In genomic region chr17:6559753-6560215, GRCh38 we compare ENCODE assay signal across 18 cellular contexts. TPM values are rescaled to one million over a fixed set of nuclear protein-coding genes. Genes with fewer than 3 reads are reported as not detected.
DNase-seq lines count a peak whose midpoint lies in the region; ATAC-seq and TF ChIP-seq lines count a peak whose summit lies in the region.
"Had no signal": no experiment of that assay in that cellular context is flagged by ENCODE, and none has a peak within 500 bp of the region (broad histone marks: within the 10 kb centered on the region; RNA-seq: fewer than 3 reads in every experiment).

No MANE protein-coding gene starts in this region.

- no peaks in the 10 kb centered on the region for H3K36me3 ChIP-seq in testis (ENCODE audit: low read depth, missing control alignments)
- no peaks in the 10 kb centered on the region for H3K36me3 ChIP-seq in naive thymus-derived CD4-positive, alpha-beta T cell (ENCODE audit: control insufficient read depth in 2 of 3, insufficient read depth in 3 of 3, low read length in 3 of 3)
- H3K36me3 ChIP-seq: MG63 had no signal

- POLR2A ChIA-PET in naive thymus-derived CD4-positive, alpha-beta T cell (lab: Charles Lee) = no interaction called here

- no peak for TF ChIP-seq POLR2A in testis (IDR thresholded peaks at IDR 0.05)

- peaks cover 30% of the 10 kb centered on the region for H3K4me1 ChIP-seq in testis
- H3K4me1 ChIP-seq in naive thymus-derived CD4-positive, alpha-beta T cell (ENCODE audit: control insufficient read depth in 2 of 2, insufficient read depth in 2 of 2, low read length in 2 of 2) = peaks cover 0 to 7% of the 10 kb centered on the region in 2 donors
- H3K4me1 ChIP-seq: Caco-2 had no signal

- intact Hi-C loops in Calu3 (cut with micrococcal nuclease; ENCODE audit: unreplicated experiment) (loop anchor here (5.0 kb wide), 1 partner anchor 33 kb away; no protein-coding TSS in a partner anchor), testis (cut with DNase I; ENCODE audit: low total_unique reads) (no loop called here)
- intact Hi-C loops in activated T-helper 1 cell treated with anti-CD3 and anti-CD28 coated beads, Interleukin-12 subunit alpha, Interleukin-12 subunit beta, Interleukin-2, Interleukin-4 antibody, amounts not matched to agents 30 ng/mL and 10 ng/mL and 1 ng/mL, durations not matched to agents 14 hours and 24 hours and 36 hours (cut with micrococcal nuclease) = loop anchor here (5.0 kb wide), 1 partner anchor 83 kb away; the partner anchor contains the start of genes KIAA0753 and TXNDC17
- intact Hi-C loops in naive thymus-derived CD4-positive, alpha-beta T cell (cut with micrococcal nuclease) = no loop called here

- H3K27me3 ChIP-seq in testis = no peaks in the 10 kb centered on the region
- peaks cover 0 to 11% of the 10 kb centered on the region in 2 donors for H3K27me3 ChIP-seq in naive thymus-derived CD4-positive, alpha-beta T cell (ENCODE audit: control insufficient read depth in 2 of 2, insufficient read depth in 2 of 2, low read length in 2 of 2)
- H3K27me3 ChIP-seq: MG63 had no signal

- H3K4me1 Mint-ChIP-seq in Calu3 (ENCODE audit: low read depth, unreplicated experiment) (peaks cover 8% of the 10 kb centered on the region), nephron (peaks cover 28% of the 10 kb centered on the region)
- H3K4me1 Mint-ChIP-seq in activated T-helper 1 cell treated with anti-CD3 and anti-CD28 coated beads, Interleukin-12 subunit alpha, Interleukin-12 subunit beta, Interleukin-2, Interleukin-4 antibody, amounts not matched to agents 30 ng/mL and 10 ng/mL and 1 ng/mL, durations not matched to agents 14 hours and 24 hours and 36 hours (ENCODE audit: low read depth) = peaks cover 3% of the 10 kb centered on the region
- H3K4me1 Mint-ChIP-seq in naive thymus-derived CD4-positive, alpha-beta T cell = peaks cover 5 to 13% (median 12%) of the 10 kb centered on the region in 7 donors

- peaks cover 18% of the 10 kb centered on the region for H3K36me3 Mint-ChIP-seq in Calu3 (ENCODE audit: insufficient read depth, unreplicated experiment)
- H3K36me3 Mint-ChIP-seq in activated T-helper 1 cell treated with anti-CD3 and anti-CD28 coated beads, Interleukin-12 subunit alpha, Interleukin-12 subunit beta, Interleukin-2, Interleukin-4 antibody, amounts not matched to agents 30 ng/mL and 10 ng/mL and 1 ng/mL, durations not matched to agents 14 hours and 24 hours and 36 hours (ENCODE audit: low read depth) = no peaks in the 10 kb centered on the region
- H3K36me3 Mint-ChIP-seq in nephron (ENCODE audit: low read depth) = no peaks in the 10 kb centered on the region
- H3K36me3 Mint-ChIP-seq in naive thymus-derived CD4-positive, alpha-beta T cell = peaks cover 0 to 10% (median 3%) of the 10 kb centered on the region in 5 donors

- ATAC-seq in HG02623 (IDR thresholded peaks at IDR 0.05; ENCODE audit: unreplicated experiment) = no peak
- ATAC-seq in naive thymus-derived CD4-positive, alpha-beta T cell = no peak
- ATAC-seq: GM23338, K562, PC-3 had no signal

- H3K9me3 ChIP-seq in testis = no peaks in the 10 kb centered on the region
- H3K9me3 ChIP-seq in naive thymus-derived CD4-positive, alpha-beta T cell (ENCODE audit: control insufficient read depth in 2 of 3, low read length in 3 of 3) = no peaks in the 10 kb centered on the region
- H3K9me3 ChIP-seq: Caco-2, MG63 had no signal

- TF ChIP-seq CTCF in Calu3 (IDR thresholded peaks at IDR 0.05; ENCODE audit: unreplicated experiment) = no peak
- TF ChIP-seq CTCF in nephron (IDR thresholded peaks at IDR 0.05; ENCODE audit: unreplicated experiment in 3 of 3) = no peak
- no peak for TF ChIP-seq CTCF in testis (IDR thresholded peaks at IDR 0.05)

- H3K4me3 Mint-ChIP-seq in Calu3 (ENCODE audit: low read depth, unreplicated experiment) (no peak overlapping the region), nephron (peak overlapping the region in 1 of 3 experiments; percentile 15)
- no peak overlapping the region for H3K4me3 Mint-ChIP-seq in activated T-helper 1 cell treated with anti-CD3 and anti-CD28 coated beads, Interleukin-12 subunit alpha, Interleukin-12 subunit beta, Interleukin-2, Interleukin-4 antibody, amounts not matched to agents 30 ng/mL and 10 ng/mL and 1 ng/mL, durations not matched to agents 14 hours and 24 hours and 36 hours
- H3K4me3 Mint-ChIP-seq in naive thymus-derived CD4-positive, alpha-beta T cell = no peak overlapping the region
- H3K4me3 Mint-ChIP-seq: CD4-positive, alpha-beta T cell; GM23338 had no signal

- H3K27ac Mint-ChIP-seq in Calu3 (ENCODE audit: unreplicated experiment) (peak overlapping the region; percentile 19), nephron (peak overlapping the region in 2 of 3 experiments; percentile 7 to 92)
- peak overlapping the region; percentile 11 for H3K27ac Mint-ChIP-seq in activated T-helper 1 cell treated with anti-CD3 and anti-CD28 coated beads, Interleukin-12 subunit alpha, Interleukin-12 subunit beta, Interleukin-2, Interleukin-4 antibody, amounts not matched to agents 30 ng/mL and 10 ng/mL and 1 ng/mL, durations not matched to agents 14 hours and 24 hours and 36 hours
- H3K27ac Mint-ChIP-seq in naive thymus-derived CD4-positive, alpha-beta T cell = no peak overlapping the region
- H3K27ac Mint-ChIP-seq: CD4-positive, alpha-beta T cell; GM23338 had no signal

- peak overlapping the region in 1 of 2 donors; percentile 12 for H3K27ac ChIP-seq in testis
- H3K27ac ChIP-seq in naive thymus-derived CD4-positive, alpha-beta T cell (ENCODE audit: low read depth, low read length) = no peak overlapping the region

- 47 to 48% methylated on average over 5 of the region's 5 CpGs for WGBS in testis, 2 donors

- no peak overlapping the region for H3K4me3 ChIP-seq in testis
- H3K4me3 ChIP-seq in naive thymus-derived CD4-positive, alpha-beta T cell (ENCODE audit: low read length) = no peak overlapping the region
- H3K4me3 ChIP-seq: GM23338, K562, MG63 had no signal

- H3K9me3 Mint-ChIP-seq in Calu3 (ENCODE audit: low read depth, unreplicated experiment) (no peaks in the 10 kb centered on the region), nephron (no peaks in the 10 kb centered on the region)
- no peaks in the 10 kb centered on the region for H3K9me3 Mint-ChIP-seq in activated T-helper 1 cell treated with anti-CD3 and anti-CD28 coated beads, Interleukin-12 subunit alpha, Interleukin-12 subunit beta, Interleukin-2, Interleukin-4 antibody, amounts not matched to agents 30 ng/mL and 10 ng/mL and 1 ng/mL, durations not matched to agents 14 hours and 24 hours and 36 hours
- H3K9me3 Mint-ChIP-seq in naive thymus-derived CD4-positive, alpha-beta T cell = peaks cover 0 to 2% (median 0%) of the 10 kb centered on the region in 11 donors
- H3K9me3 Mint-ChIP-seq: CD4-positive, alpha-beta T cell; GM23338 had no signal

- DNase-seq in Calu3 (no peak), testis (peak; percentile 42), SHP77 treated with DMSO at 0.1 percent for 48 hours (lab: John Stamatoyannopoulos, UW) (no peak)
- no peak for DNase-seq in activated T-helper 1 cell treated with anti-CD3 and anti-CD28 coated beads, Interleukin-12 subunit alpha, Interleukin-12 subunit beta, Interleukin-2, Interleukin-4 antibody, amounts not matched to agents 30 ng/mL and 10 ng/mL and 1 ng/mL, durations not matched to agents 14 hours and 24 hours and 36 hours (ENCODE audit: low spot score)
- no peak for DNase-seq in naive thymus-derived CD4-positive, alpha-beta T cell
- DNase-seq: Caco-2; CD4-positive, alpha-beta T cell; HCEC 1CT; MG63; NCI-H1694 treated with DMSO at 0.1 percent for 48 hours; NCI-H2081 treated with DMSO at 0.1 percent for 48 hours; NCI-H524 treated with DMSO at 0.1 percent for 48 hours; PC-3; SIG-M5 had no signal

- peaks cover 14% of the 10 kb centered on the region for H3K27me3 Mint-ChIP-seq in Calu3 (ENCODE audit: unreplicated experiment)
- peaks cover 39% of the 10 kb centered on the region for H3K27me3 Mint-ChIP-seq in activated T-helper 1 cell treated with anti-CD3 and anti-CD28 coated beads, Interleukin-12 subunit alpha, Interleukin-12 subunit beta, Interleukin-2, Interleukin-4 antibody, amounts not matched to agents 30 ng/mL and 10 ng/mL and 1 ng/mL, durations not matched to agents 14 hours and 24 hours and 36 hours (ENCODE audit: insufficient read depth)
- peaks cover 18% of the 10 kb centered on the region for H3K27me3 Mint-ChIP-seq in nephron (ENCODE audit: low read depth)
- H3K27me3 Mint-ChIP-seq in naive thymus-derived CD4-positive, alpha-beta T cell = peaks cover 41 to 59% (median 55%) of the 10 kb centered on the region in 5 donors

- BruUV-seq in Calu3 (replicated peaks; lab: Mats Ljungman, UMichigan) = no TSS peak

- CTCF ChIA-PET in Calu3 (lab: Charles Lee) = no interaction called here
- CTCF ChIA-PET in naive thymus-derived CD4-positive, alpha-beta T cell (lab: Charles Lee) = no interaction called here

RNA-seq across cellular contexts. Expression of gene PITPNM3, which starts 3.4 kb away (rescaled TPM):
- total RNA-seq in Calu3 (2022) = 10.3 and 10.7 TPM in 2 replicates
- 0.65 and 0.81 TPM in 2 replicates for total RNA-seq in activated T-helper 1 cell treated with anti-CD3 and anti-CD28 coated beads, Interleukin-12 subunit alpha, Interleukin-12 subunit beta, Interleukin-2, Interleukin-4 antibody, amounts not matched to agents 30 ng/mL and 10 ng/mL and 1 ng/mL, durations not matched to agents 14 hours and 24 hours and 36 hours
- 1 to 10 TPM; 6.7 to 7.3 TPM for total RNA-seq in testis
- polyA plus RNA-seq in testis (ENCODE audit: insufficient read depth, low read depth, low replicate concordance) = 6.3 TPM
- under 1 TPM; 0.46 to 0.58 (median 0.51) TPM for total RNA-seq in naive thymus-derived CD4-positive, alpha-beta T cell
- polyA plus RNA-seq in naive thymus-derived CD4-positive, alpha-beta T cell = under 1 TPM in 1 of 2 donors, not detected in 1; 0.04 TPM

Comparison
In these comparisons a context has a peak if more than half of its experiments do, and no peak if none do; other contexts are left out.
1. H3K27ac Mint-ChIP-seq: peak in Calu3 (single experiment), activated T-helper 1 cell treated with anti-CD3 and anti-CD28 coated beads, Interleukin-12 subunit alpha, Interleukin-12 subunit beta, Interleukin-2, Interleukin-4 antibody, amounts not matched to agents 30 ng/mL and 10 ng/mL and 1 ng/mL, durations not matched to agents 14 hours and 24 hours and 36 hours (single experiment) and nephron (2 of 3); none in naive thymus-derived CD4-positive, alpha-beta T cell (0 of 9).
2. intact Hi-C loops: an anchor here in Calu3 (5.0 kb wide) and activated T-helper 1 cell treated with anti-CD3 and anti-CD28 coated beads, Interleukin-12 subunit alpha, Interleukin-12 subunit beta, Interleukin-2, Interleukin-4 antibody, amounts not matched to agents 30 ng/mL and 10 ng/mL and 1 ng/mL, durations not matched to agents 14 hours and 24 hours and 36 hours (5.0 kb wide); none called in testis and naive thymus-derived CD4-positive, alpha-beta T cell.